30 cellular contexts compared by ENCODE assay signal in genomic region chr10:9895981-9896380, GRCh38.
"Had no signal": no experiment of that assay in that cellular context is flagged by ENCODE, and none has a peak within 500 bp of the region (broad histone marks: within the 10 kb centered on the region; RNA-seq: fewer than 3 reads in every experiment).

No MANE protein-coding gene starts in this region.

- H3K27ac ChIP-seq: adrenal gland, brain microvascular endothelial cell, breast epithelium, VCaP had no signal

- H3K9me3 ChIP-seq: adrenal gland, breast epithelium had no signal

- ATAC-seq: activated CD8-positive, alpha-beta T cell treated with anti-CD3 and anti-CD28 coated beads for 36 hours; activated naive CD4-positive, alpha-beta T cell treated with anti-CD3 and anti-CD28 coated beads, Interleukin-2, amount 50 U/mL, for 72 hours; activated T-cell treated with anti-CD3 and anti-CD28 coated beads, Interleukin-2, amount 50 U/mL, for 4 hours; activated T-cell treated with anti-CD3 and anti-CD28 coated beads, Interleukin-2, amount 50 U/mL, for 72 hours; activated T-helper 17 cell treated with anti-CD3 and anti-CD28 coated beads, Interleukin-2, amount 50 U/mL, for 72 hours had no signal

- H3K27me3 ChIP-seq: adrenal gland, brain microvascular endothelial cell, breast epithelium had no signal

- DNase-seq: activated B cell treated with CpG ODN at 0.5 μM for 24 hours; activated CD4-positive, alpha-beta memory T cell treated with anti-CD3 and anti-CD28 coated beads for 36 hours; activated CD4-positive, alpha-beta T cell treated with anti-CD3 and anti-CD28 coated beads for 4 hours; activated CD4-positive, alpha-beta T cell treated with anti-CD3 and anti-CD28 coated beads, Interleukin-2, amount 10 ng/mL, durations not matched to agents 24 days and 14 days; activated CD4-positive, alpha-beta T cell treated with anti-CD3 and anti-CD28 coated beads, Interleukin-2, amount 50 U/mL, for 1 hour; activated CD4-positive, alpha-beta T cell treated with anti-CD3 and anti-CD28 coated beads, Interleukin-2, amount 50 U/mL, for 4 hours; activated CD4-positive, CD25-positive, alpha-beta regulatory T cell treated with anti-CD3 and anti-CD28 coated beads, Interleukin-2, amount 50 U/mL, for 72 hours; activated CD8-positive, alpha-beta memory T cell treated with anti-CD3 and anti-CD28 coated beads, Interleukin-2, amount 50 U/mL, for 4 hours; activated CD8-positive, alpha-beta T cell treated with anti-CD3 and anti-CD28 coated beads for 36 hours; activated effector memory CD4-positive, alpha-beta T cell treated with anti-CD3 and anti-CD28 coated beads, Interleukin-2, amount 50 U/mL, for 16 hours; activated gamma-delta T cell treated with Interleukin-2 at 50 U/mL for 16 hours; activated naive CD4-positive, alpha-beta T cell; activated naive CD4-positive, alpha-beta T cell treated with anti-CD3 and anti-CD28 coated beads for 36 hours; activated naive CD4-positive, alpha-beta T cell treated with anti-CD3 and anti-CD28 coated beads, Interleukin-2, amount 50 U/mL, for 16 hours; activated naive CD8-positive, alpha-beta T cell treated with anti-CD3 and anti-CD28 coated beads for 36 hours; activated T-cell treated with anti-CD3 and anti-CD28 coated beads for 4 hours; activated T-cell treated with anti-CD3 and anti-CD28 coated beads, Interleukin-2, amount 50 U/mL, for 1 hour; activated T-cell treated with anti-CD3 and anti-CD28 coated beads, Interleukin-2, amount 50 U/mL, for 4 hours; activated T-cell treated with anti-CD3 and anti-CD28 coated beads, Interleukin-2, amount 50 U/mL, for 72 hours; adrenal gland; amniotic stem cell; aorta; brain microvascular endothelial cell; central memory CD4-positive, alpha-beta T cell; T-helper 2 cell; T-helper 9 cell had no signal

- H3K36me3 ChIP-seq: adrenal gland, brain microvascular endothelial cell, breast epithelium had no signal

- H3K4me1 ChIP-seq: adrenal gland, breast epithelium had no signal

- H3K4me3 ChIP-seq: adrenal gland, breast epithelium had no signal
